ENCODE assay signal across 8 cellular contexts in the genomic region with DNA sequence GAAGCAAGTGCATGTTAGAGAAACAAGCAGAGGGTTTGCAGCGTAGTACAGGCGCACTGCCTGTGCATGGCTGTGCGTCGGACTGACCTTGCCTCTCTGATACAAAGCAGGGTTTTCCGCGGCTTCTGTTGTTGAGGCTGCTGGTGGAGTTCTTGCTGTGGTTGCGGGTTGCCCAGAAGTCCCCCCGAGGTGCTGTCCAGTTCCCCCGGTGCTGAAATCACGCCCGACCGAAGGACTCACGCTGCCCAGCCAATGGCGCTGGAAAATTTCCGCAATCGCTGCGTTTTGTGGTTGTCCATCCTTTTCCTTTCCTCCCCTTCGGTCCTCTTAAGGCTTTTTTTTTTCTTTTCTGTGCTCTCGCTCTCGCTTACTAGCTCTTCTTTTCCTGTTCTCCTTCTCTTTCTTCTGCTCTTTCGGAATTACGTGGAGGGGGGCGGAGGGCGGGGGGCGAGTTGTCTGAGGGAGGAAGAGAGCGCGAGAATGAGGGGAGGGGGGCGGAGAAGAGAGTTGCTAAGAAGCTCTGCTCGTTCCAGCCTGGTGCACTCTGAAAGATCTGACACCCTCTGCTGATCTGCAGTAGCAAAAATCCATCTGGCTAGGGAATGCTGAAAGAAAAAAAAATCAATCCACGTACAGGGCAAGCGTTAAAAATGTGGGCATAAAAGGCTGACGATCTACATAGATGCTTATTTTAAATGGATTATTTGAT. TPM values are rescaled to one million over a fixed set of nuclear protein-coding genes. Genes with fewer than 3 reads are reported as not detected.
DNase-seq lines count a peak whose midpoint lies in the region; ATAC-seq, FAIRE-seq and TF ChIP-seq lines count a peak whose summit lies in the region.

A gene with protein sequence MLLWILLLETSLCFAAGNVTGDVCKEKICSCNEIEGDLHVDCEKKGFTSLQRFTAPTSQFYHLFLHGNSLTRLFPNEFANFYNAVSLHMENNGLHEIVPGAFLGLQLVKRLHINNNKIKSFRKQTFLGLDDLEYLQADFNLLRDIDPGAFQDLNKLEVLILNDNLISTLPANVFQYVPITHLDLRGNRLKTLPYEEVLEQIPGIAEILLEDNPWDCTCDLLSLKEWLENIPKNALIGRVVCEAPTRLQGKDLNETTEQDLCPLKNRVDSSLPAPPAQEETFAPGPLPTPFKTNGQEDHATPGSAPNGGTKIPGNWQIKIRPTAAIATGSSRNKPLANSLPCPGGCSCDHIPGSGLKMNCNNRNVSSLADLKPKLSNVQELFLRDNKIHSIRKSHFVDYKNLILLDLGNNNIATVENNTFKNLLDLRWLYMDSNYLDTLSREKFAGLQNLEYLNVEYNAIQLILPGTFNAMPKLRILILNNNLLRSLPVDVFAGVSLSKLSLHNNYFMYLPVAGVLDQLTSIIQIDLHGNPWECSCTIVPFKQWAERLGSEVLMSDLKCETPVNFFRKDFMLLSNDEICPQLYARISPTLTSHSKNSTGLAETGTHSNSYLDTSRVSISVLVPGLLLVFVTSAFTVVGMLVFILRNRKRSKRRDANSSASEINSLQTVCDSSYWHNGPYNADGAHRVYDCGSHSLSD (minus strand): TSS at position 558 of the 709 bp plus-strand sequence. CDS start 967 bp downstream, outside the sequence.

- TF ChIP-seq POLR2A in A549 (IDR thresholded peaks at IDR 0.05; ENCODE audit: low read length): no peak
- no peak for TF ChIP-seq POLR2A in GM12891 (IDR thresholded peaks at IDR 0.05; ENCODE audit: low read depth, low read length)

- FAIRE-seq in A549 (lab: Jason Lieb, UNC) (no peak), GM12891 (lab: Jason Lieb, UNC) (no peak)

- ATAC-seq in A549: peak in 1 of 2 experiments; percentile 75; a peak in 4 of 6 replicates
- no peak for ATAC-seq in GM21737 (IDR thresholded peaks at IDR 0.05; ENCODE audit: unreplicated experiment)

- no peaks in the 10 kb centered on the region for H4K20me1 ChIP-seq in MM.1S (ENCODE audit: insufficient read depth, low read length)

- TF ChIP-seq EP300 in A549 (IDR thresholded peaks at IDR 0.05): no peak

- WGBS in A549 (ENCODE audit: missing lambda C conversion rate): 18% methylated on average over 30 of the region's 32 CpGs

- no peaks in the 10 kb centered on the region for H3F3A ChIP-seq in MM.1S (ENCODE audit: insufficient read depth, low read length)

- H3K27me3 ChIP-seq in MM.1S (replicated peaks; ENCODE audit: insufficient read depth, low read length): no peaks in the 10 kb centered on the region

- DNase-seq in A549 (ENCODE audit: low read depth in 1 of 2, low spot score in 1 of 2): peak in 1 of 2 experiments; percentile 17
- peak; percentile 5 for DNase-seq in GM12891 (ENCODE audit: insufficient read length, low spot score)
- peak; percentile 84 for DNase-seq in NCI-H82 (lab: John Stamatoyannopoulos, UW)
- DNase-seq in dedifferentiated amniotic fluid mesenchymal stem cell (ENCODE audit: extremely low spot score): peak; percentile 59
- DNase-seq in midbrain (lab: John Stamatoyannopoulos, UW): peak; percentile 86
- no peak for DNase-seq in MM.1S
- DNase-seq in HT-29 (ENCODE audit: low spot score): no peak

- no peak for TF ChIP-seq RAD21 in A549 (conservative IDR thresholded peaks at IDR 0.05 in 1 of 2, IDR thresholded peaks at IDR 0.05 in 1 of 2)

- H3K4me3 ChIP-seq in A549 (peak within 1 kb of the TSS; percentile 22; the same call in 1 of the 3 replicates), MM.1S (ENCODE audit: low read length) (no peak within 1 kb of the TSS)

- H3K79me2 ChIP-seq in MM.1S (ENCODE audit: low read length): no peaks in the 10 kb centered on the region

- CTCF ChIA-PET in A549 (lab: Yijun Ruan, JAX): no interaction called here

- no peak within 1 kb of the TSS for H3K9ac ChIP-seq in MM.1S (ENCODE audit: low read length)

- H3K36me3 ChIP-seq in MM.1S (replicated peaks; ENCODE audit: insufficient read depth, low read length): no peaks in the 10 kb centered on the region

- no peak within 1 kb of the TSS for H2AFZ ChIP-seq in MM.1S (ENCODE audit: low read length)

- POLR2A ChIA-PET in A549 (lab: Yijun Ruan, JAX): no interaction called here

- peak within 1 kb of the TSS; percentile 58 for H3K4me2 ChIP-seq in A549
- no peak within 1 kb of the TSS for H3K4me2 ChIP-seq in MM.1S (ENCODE audit: low read depth, low read length)

- no peaks in the 10 kb centered on the region for H3K9me3 ChIP-seq in A549
- H3K9me3 ChIP-seq in MM.1S (replicated peaks; ENCODE audit: insufficient read depth, low read length): no peaks in the 10 kb centered on the region

- H3K9me2 ChIP-seq in MM.1S (replicated peaks; ENCODE audit: insufficient read depth, low read length): no peaks in the 10 kb centered on the region

- no peak for TF ChIP-seq CTCF in A549 (IDR thresholded peaks at IDR 0.05)
- TF ChIP-seq CTCF in MM.1S (IDR thresholded peaks at IDR 0.05; ENCODE audit: low read length): no peak

- H3K27ac ChIP-seq in A549 (no peak within 1 kb of the TSS), MM.1S (ENCODE audit: low read length) (no peak within 1 kb of the TSS)

- no peaks in the 10 kb centered on the region for H3K4me1 ChIP-seq in A549
- H3K4me1 ChIP-seq in MM.1S (ENCODE audit: low read length): no peaks in the 10 kb centered on the region

TF ChIP-seq in A549, 52 proteins besides CTCF, POLR2A, EP300 and RAD21 (continues in another document):
- TF ChIP-seq TFCP2L1 (CRISPR knock-in tag; IDR thresholded peaks at IDR 0.05): no peak
- TF ChIP-seq, protein P1, sequence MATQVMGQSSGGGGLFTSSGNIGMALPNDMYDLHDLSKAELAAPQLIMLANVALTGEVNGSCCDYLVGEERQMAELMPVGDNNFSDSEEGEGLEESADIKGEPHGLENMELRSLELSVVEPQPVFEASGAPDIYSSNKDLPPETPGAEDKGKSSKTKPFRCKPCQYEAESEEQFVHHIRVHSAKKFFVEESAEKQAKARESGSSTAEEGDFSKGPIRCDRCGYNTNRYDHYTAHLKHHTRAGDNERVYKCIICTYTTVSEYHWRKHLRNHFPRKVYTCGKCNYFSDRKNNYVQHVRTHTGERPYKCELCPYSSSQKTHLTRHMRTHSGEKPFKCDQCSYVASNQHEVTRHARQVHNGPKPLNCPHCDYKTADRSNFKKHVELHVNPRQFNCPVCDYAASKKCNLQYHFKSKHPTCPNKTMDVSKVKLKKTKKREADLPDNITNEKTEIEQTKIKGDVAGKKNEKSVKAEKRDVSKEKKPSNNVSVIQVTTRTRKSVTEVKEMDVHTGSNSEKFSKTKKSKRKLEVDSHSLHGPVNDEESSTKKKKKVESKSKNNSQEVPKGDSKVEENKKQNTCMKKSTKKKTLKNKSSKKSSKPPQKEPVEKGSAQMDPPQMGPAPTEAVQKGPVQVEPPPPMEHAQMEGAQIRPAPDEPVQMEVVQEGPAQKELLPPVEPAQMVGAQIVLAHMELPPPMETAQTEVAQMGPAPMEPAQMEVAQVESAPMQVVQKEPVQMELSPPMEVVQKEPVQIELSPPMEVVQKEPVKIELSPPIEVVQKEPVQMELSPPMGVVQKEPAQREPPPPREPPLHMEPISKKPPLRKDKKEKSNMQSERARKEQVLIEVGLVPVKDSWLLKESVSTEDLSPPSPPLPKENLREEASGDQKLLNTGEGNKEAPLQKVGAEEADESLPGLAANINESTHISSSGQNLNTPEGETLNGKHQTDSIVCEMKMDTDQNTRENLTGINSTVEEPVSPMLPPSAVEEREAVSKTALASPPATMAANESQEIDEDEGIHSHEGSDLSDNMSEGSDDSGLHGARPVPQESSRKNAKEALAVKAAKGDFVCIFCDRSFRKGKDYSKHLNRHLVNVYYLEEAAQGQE (IDR thresholded peaks at IDR 0.05): peak; percentile 87

TF ChIP-seq in GM12891, 5 proteins besides CTCF, POLR2A, EP300 and RAD21:
- TF ChIP-seq PAX5 (IDR thresholded peaks at IDR 0.05; ENCODE audit: insufficient read depth, low read length, severe bottlenecking) (no peak), POU2F2 (IDR thresholded peaks at IDR 0.05; ENCODE audit: low read depth, low read length) (no peak), SPI1 (IDR thresholded peaks at IDR 0.05; ENCODE audit: low read depth, low read length) (no peak), TAF1 (IDR thresholded peaks at IDR 0.05; ENCODE audit: low read depth, low read length) (no peak), POLR2AphosphoS5 (IDR thresholded peaks at IDR 0.05; ENCODE audit: low read depth, low read length) (no peak)
TF ChIP-seq in GM12891: peak in this region for 0.

RNA-seq across cellular contexts. Expression of the gene that starts here (rescaled TPM):
- 0.03 TPM in 1 of 2 replicates, not detected in the other for polyA plus RNA-seq in A549 (2011; rRNA removed)
- not detected in 2 replicates for polyA plus RNA-seq in A549 (2012; cell fraction: cytosol; rRNA removed)
- not detected in 2 replicates for polyA plus RNA-seq in A549 (2012; cell fraction: nucleus; rRNA removed)
- polyA plus RNA-seq in A549 (2017; fragmentation: RNase III; extraction: RNeasy Plus Mini Kit Qiagen cat#74134 plus additional on column Dnase treatment): not detected in 3 replicates
- polyA minus RNA-seq in A549 (2011; rRNA and poly(A)+ RNA removed): not detected in 2 replicates
- not detected for polyA plus RNA-seq in GM12891 (2012; ENCODE audit: low read depth, missing spikeins)
- not detected in 2 replicates for total RNA-seq in HT-29 (2014; rRNA removed; shearing (Covaris generic))

Comparison
In these comparisons a context has a peak if more than half of its experiments do, and no peak if none do; other contexts are left out.
1. DNase-seq: peak in GM12891 (single experiment), NCI-H82 (single experiment), dedifferentiated amniotic fluid mesenchymal stem cell (single experiment) and midbrain (single experiment); none in MM.1S (single experiment) and HT-29 (single experiment).